Comparison of ENCODE assay signal across 8 cellular contexts in genomic region chr9:105243935-105244273, GRCh38. TPM values are rescaled to one million over a fixed set of nuclear protein-coding genes. Genes with fewer than 3 reads are reported as not detected.
A peak's percentile ranks its signal among the peaks of the same experiment; 100 is the strongest.
DNase-seq lines count a peak whose midpoint lies in the region; ATAC-seq and TF ChIP-seq lines count a peak whose summit lies in the region.

No MANE protein-coding gene starts in this region.

- intact Hi-C loops in left ventricle myocardium superior (cut with micrococcal nuclease) (no loop called here), breast epithelium (cut with DNase I; ENCODE audit: low total_unique reads) (no loop called here), uterus (cut with DNase I; ENCODE audit: low total_unique reads) (no loop called here)

- no peaks in the 10 kb centered on the region for H3K27me3 ChIP-seq in right atrium auricular region
- no peaks in the 10 kb centered on the region for H3K27me3 ChIP-seq in breast epithelium
- H3K27me3 ChIP-seq in uterus = no peaks in the 10 kb centered on the region

- H3K36me3 ChIP-seq in right atrium auricular region (no peaks in the 10 kb centered on the region), breast epithelium (no peaks in the 10 kb centered on the region), uterus (no peaks in the 10 kb centered on the region)

- H3K36me3 Mint-ChIP-seq in mesothelial cell of epicardium = no peaks in the 10 kb centered on the region

- TF ChIP-seq POLR2A in breast epithelium (IDR thresholded peaks at IDR 0.05) (no peak), uterus (IDR thresholded peaks at IDR 0.05) (no peak)

- DNase-seq in right atrium auricular region (ENCODE audit: low spot score) (no peak), left ventricle myocardium superior (no peak), breast epithelium (ENCODE audit: low spot score in 2 of 2) (no peak), mesothelial cell of epicardium (ENCODE audit: low spot score in 2 of 2, unreplicated experiment in 2 of 2) (no peak), uterus (no peak), NCI-H82 treated with DMSO at 0.1 percent for 48 hours (lab: John Stamatoyannopoulos, UW; ENCODE audit: unreplicated experiment) (no peak), kidney glomerular epithelial cell (lab: John Stamatoyannopoulos, UW) (no peak), GM19240 (ENCODE audit: insufficient read length, low spot score) (no peak)

- H3K4me1 ChIP-seq in right atrium auricular region (peaks cover 0 to 46% of the 10 kb centered on the region in 2 donors), breast epithelium (peaks cover 0 to 6% of the 10 kb centered on the region in 2 donors), uterus (peaks cover 0 to 8% of the 10 kb centered on the region in 2 donors)

- H3K9me3 ChIP-seq in right atrium auricular region (no peaks in the 10 kb centered on the region), breast epithelium (no peaks in the 10 kb centered on the region), uterus (no peaks in the 10 kb centered on the region)

- no peak for ATAC-seq in left ventricle myocardium superior

- H3K4me1 Mint-ChIP-seq in mesothelial cell of epicardium = peaks cover 65% of the 10 kb centered on the region

- TF ChIP-seq CTCF in right atrium auricular region (IDR thresholded peaks at IDR 0.05) = no peak
- TF ChIP-seq CTCF in breast epithelium (IDR thresholded peaks at IDR 0.05) = no peak
- TF ChIP-seq CTCF in mesothelial cell of epicardium (IDR thresholded peaks at IDR 0.05; ENCODE audit: unreplicated experiment) = no peak
- TF ChIP-seq CTCF in uterus (IDR thresholded peaks at IDR 0.05) = no peak

- no peaks in the 10 kb centered on the region for H3K9me3 Mint-ChIP-seq in mesothelial cell of epicardium

- H3K4me3 Mint-ChIP-seq in mesothelial cell of epicardium = peak overlapping the region; percentile 72

- H3K27ac Mint-ChIP-seq in mesothelial cell of epicardium = peak overlapping the region; percentile 88

- H3K4me3 ChIP-seq in right atrium auricular region (peak overlapping the region; percentile 89 to 93), breast epithelium (peak overlapping the region; percentile 89 to 93 (median 90)), uterus (peak overlapping the region; percentile 86)

- no peaks in the 10 kb centered on the region for H3K27me3 Mint-ChIP-seq in mesothelial cell of epicardium (ENCODE audit: low read depth)

- peak overlapping the region; percentile 84 to 85 for H3K27ac ChIP-seq in right atrium auricular region
- peak overlapping the region; percentile 90 to 93 for H3K27ac ChIP-seq in breast epithelium
- peak overlapping the region; percentile 84 to 86 for H3K27ac ChIP-seq in uterus

RNA-seq across cellular contexts. Expression of gene SLC44A1, which starts 0.5 kb away (rescaled TPM):
- total RNA-seq in right atrium auricular region (10 to 100 TPM; 10.7 to 19.5 TPM), left ventricle myocardium superior (14.3 TPM), breast epithelium (10 to 100 TPM; 53.7 to 62.6 (median 61.1) TPM), mesothelial cell of epicardium (47.5 to 49.0 TPM (median 48.5 TPM) in 3 replicates), uterus (10 to 100 TPM; 58.2 to 75.0 (median 63.0) TPM)
